Comparison of ENCODE assay signal across 8 cellular contexts in the genomic region with DNA sequence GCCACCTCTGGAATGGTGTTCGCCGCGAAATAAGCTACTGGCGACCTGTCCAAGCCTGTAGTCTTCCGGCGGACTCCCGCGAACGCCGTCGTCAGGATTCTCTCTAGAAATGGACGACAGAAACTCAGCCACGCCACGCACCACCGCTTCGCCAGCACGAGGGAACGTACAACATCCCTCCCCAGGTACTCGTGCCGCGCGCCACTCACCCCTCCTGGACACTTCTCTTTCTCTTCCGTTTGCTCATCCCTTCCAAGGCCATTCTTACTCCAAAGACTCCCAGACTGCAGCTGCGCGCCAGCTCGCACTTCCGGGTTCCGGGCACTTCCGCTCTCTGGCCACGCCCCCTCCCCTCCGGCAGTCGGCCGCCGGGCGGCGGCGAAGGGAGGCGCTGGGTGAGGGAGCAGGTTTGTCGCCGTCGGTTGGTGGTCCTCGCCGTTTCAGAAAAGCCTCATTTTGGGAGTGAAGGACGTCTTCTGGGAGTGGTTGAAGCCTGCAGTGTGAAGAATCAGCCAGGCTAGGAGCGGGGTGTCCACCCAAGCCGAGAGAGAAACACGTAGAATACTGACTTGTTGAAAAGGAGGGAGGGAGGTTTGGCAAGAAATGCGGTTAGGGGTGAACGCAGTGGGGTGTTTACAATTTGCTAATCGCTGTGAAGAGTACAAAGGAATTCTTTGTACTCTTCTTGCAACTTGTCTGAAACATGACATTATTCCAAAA. TPM values are rescaled to one million over a fixed set of nuclear protein-coding genes. Genes with fewer than 3 reads are reported as not detected.
A peak's percentile ranks its signal among the peaks of the same experiment; 100 is the strongest.
DNase-seq lines count a peak whose midpoint lies in the region; ATAC-seq and TF ChIP-seq lines count a peak whose summit lies in the region.

A gene with protein sequence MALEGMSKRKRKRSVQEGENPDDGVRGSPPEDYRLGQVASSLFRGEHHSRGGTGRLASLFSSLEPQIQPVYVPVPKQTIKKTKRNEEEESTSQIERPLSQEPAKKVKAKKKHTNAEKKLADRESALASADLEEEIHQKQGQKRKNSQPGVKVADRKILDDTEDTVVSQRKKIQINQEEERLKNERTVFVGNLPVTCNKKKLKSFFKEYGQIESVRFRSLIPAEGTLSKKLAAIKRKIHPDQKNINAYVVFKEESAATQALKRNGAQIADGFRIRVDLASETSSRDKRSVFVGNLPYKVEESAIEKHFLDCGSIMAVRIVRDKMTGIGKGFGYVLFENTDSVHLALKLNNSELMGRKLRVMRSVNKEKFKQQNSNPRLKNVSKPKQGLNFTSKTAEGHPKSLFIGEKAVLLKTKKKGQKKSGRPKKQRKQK (minus strand): TSS at position 286 of the 720 bp plus-strand sequence. CDS start 24 bp downstream, at position 262.

- ATAC-seq in HG02759 (IDR thresholded peaks at IDR 0.05; ENCODE audit: unreplicated experiment) (peak; percentile 96), Right ventricle myocardium inferior (peak; percentile 98)
- ATAC-seq in activated naive CD8-positive, alpha-beta T cell treated with anti-CD3 and anti-CD28 coated beads, Interleukin-2, amount 10 ng/mL, durations not matched to agents 7 days and 5 days (ENCODE audit: low read depth): peak; percentile 83

- H3K9me3 Mint-ChIP-seq in activated naive CD8-positive, alpha-beta T cell treated with anti-CD3 and anti-CD28 coated beads, Interleukin-2, amount 10 ng/mL, durations not matched to agents 7 days and 5 days: no peaks in the 10 kb centered on the region

- peak; percentile 79 to 93 (median 91) for DNase-seq in NCI-H1417 (lab: John Stamatoyannopoulos, UW)
- peak; percentile 37 to 78 for DNase-seq in SW 1271 (lab: John Stamatoyannopoulos, UW)
- peak; percentile 95 for DNase-seq in activated naive CD8-positive, alpha-beta T cell treated with anti-CD3 and anti-CD28 coated beads, Interleukin-2, amount 10 ng/mL, durations not matched to agents 7 days and 5 days
- peak; percentile 96 for DNase-seq in Right ventricle myocardium inferior (ENCODE audit: missing footprints)
- peak; percentile 93 to 96 (median 95) for DNase-seq in ovary

- H3K27me3 Mint-ChIP-seq in activated naive CD8-positive, alpha-beta T cell treated with anti-CD3 and anti-CD28 coated beads, Interleukin-2, amount 10 ng/mL, durations not matched to agents 7 days and 5 days: no peaks in the 10 kb centered on the region

- TF ChIP-seq CTCF in GM12874 (IDR thresholded peaks at IDR 0.05; ENCODE audit: insufficient read depth, low read depth, low read length) (0 out of 2 replicates have a peak, but pooled peaks have one; percentile 7), ovary (IDR thresholded peaks at IDR 0.05) (peak in 2 of 3 donors; percentile 46 to 54)

- H3K36me3 Mint-ChIP-seq in activated naive CD8-positive, alpha-beta T cell treated with anti-CD3 and anti-CD28 coated beads, Interleukin-2, amount 10 ng/mL, durations not matched to agents 7 days and 5 days: peaks cover 19% of the 10 kb centered on the region

- peaks cover 5% of the 10 kb centered on the region for H3K4me1 ChIP-seq in ovary (ENCODE audit: insufficient read depth)
- H3K4me1 ChIP-seq in thymus (ENCODE audit: control insufficient read depth, insufficient read depth, low read length): peaks cover 12% of the 10 kb centered on the region

- H3K4me3 Mint-ChIP-seq in activated naive CD8-positive, alpha-beta T cell treated with anti-CD3 and anti-CD28 coated beads, Interleukin-2, amount 10 ng/mL, durations not matched to agents 7 days and 5 days: peak within 1 kb of the TSS; percentile 98

- intact Hi-C loops in Right ventricle myocardium inferior (cut with DNase I) (no loop called here), ovary (cut with DNase I) (no loop called here)

- peak within 1 kb of the TSS; percentile 59 to 72 for H3K27ac ChIP-seq in ovary
- H3K27ac ChIP-seq in thymus (ENCODE audit: low read depth): peak within 1 kb of the TSS; percentile 99

- TF ChIP-seq POLR2A in ovary (IDR thresholded peaks at IDR 0.05): peak; percentile 98

- POLR2A ChIA-PET in activated naive CD8-positive, alpha-beta T cell treated with anti-CD3 and anti-CD28 coated beads, Interleukin-2, amount 10 ng/mL, durations not matched to agents 7 days and 5 days (lab: Charles Lee): interaction anchor here (0.6 to 2.2 kb wide), 25 partner anchors 11 to 343 kb away, joined by 3 to 18 read pairs (median 4); a partner anchor contains a TSS

- H3K9me3 ChIP-seq in ovary: no peaks in the 10 kb centered on the region
- no peaks in the 10 kb centered on the region for H3K9me3 ChIP-seq in thymus (ENCODE audit: control insufficient read depth)

- peak within 1 kb of the TSS; percentile 97 for H3K27ac Mint-ChIP-seq in activated naive CD8-positive, alpha-beta T cell treated with anti-CD3 and anti-CD28 coated beads, Interleukin-2, amount 10 ng/mL, durations not matched to agents 7 days and 5 days

- H3K4me3 ChIP-seq in ovary: peak within 1 kb of the TSS; percentile 77
- peak within 1 kb of the TSS; percentile 96 for H3K4me3 ChIP-seq in thymus (ENCODE audit: low read length)

- peak; percentile 8 for TF ChIP-seq EP300 in ovary (IDR thresholded peaks at IDR 0.05)

- 0 to 1% (median 1%) methylated on average over 50 of the region's 50 CpGs for whole genome bisulfite sequencing in ovary, 3 donors
- WGBS in thymus: under 1% methylated on average over 50 of the region's 50 CpGs

- peaks cover 13% of the 10 kb centered on the region for H3K4me1 Mint-ChIP-seq in activated naive CD8-positive, alpha-beta T cell treated with anti-CD3 and anti-CD28 coated beads, Interleukin-2, amount 10 ng/mL, durations not matched to agents 7 days and 5 days

- no peaks in the 10 kb centered on the region for H3K36me3 ChIP-seq in ovary
- peaks cover 16% of the 10 kb centered on the region for H3K36me3 ChIP-seq in thymus (ENCODE audit: control insufficient read depth, insufficient read depth)

- H3K27me3 ChIP-seq in ovary: no peaks in the 10 kb centered on the region
- no peaks in the 10 kb centered on the region for H3K27me3 ChIP-seq in thymus (ENCODE audit: control insufficient read depth, insufficient read depth)

RNA-seq across cellular contexts. Expression of the gene that starts here (rescaled TPM):
- 100 to 1,000 TPM; 129 to 134 TPM for total RNA-seq in activated naive CD8-positive, alpha-beta T cell treated with anti-CD3 and anti-CD28 coated beads, Interleukin-2, amount 10 ng/mL, durations not matched to agents 7 days and 5 days
- total RNA-seq in Right ventricle myocardium inferior (50.6 TPM), ovary (10 to 100 TPM; 24.5 to 61.9 (median 56.1) TPM)
- polyA plus RNA-seq in ovary (10 to 100 TPM; 48.1 to 62.1 TPM), thymus (168 TPM)

Comparison
In these comparisons a context has a peak if more than half of its experiments do, and no peak if none do; other contexts are left out.
1. Peak in every context shown above with its lines: DNase-seq, ATAC-seq, H3K4me3 ChIP-seq and H3K27ac ChIP-seq.